In genomic region chr7:119900996-119901395, GRCh38 we compare ENCODE assay signal across 21 cellular contexts.
A peak's percentile ranks its signal among the peaks of the same experiment; 100 is the strongest.
DNase-seq lines count a peak whose midpoint lies in the region; TF ChIP-seq lines count a peak whose summit lies in the region.
"Had no signal": no experiment of that assay in that cellular context is flagged by ENCODE, and none has a peak within 500 bp of the region (broad histone marks: within the 10 kb centered on the region; RNA-seq: fewer than 3 reads in every experiment).

No MANE protein-coding gene starts in this region.

- no peaks in the 10 kb centered on the region for H3K36me3 Mint-ChIP-seq in MCF 10A (ENCODE audit: insufficient read depth, unreplicated experiment)
- H3K36me3 Mint-ChIP-seq: memory B cell had no signal

- CTCF ChIA-PET in MCF 10A (lab: Yijun Ruan, JAX), result no interaction called here

- POLR2A ChIA-PET in MCF 10A (lab: Yijun Ruan, JAX), result no interaction called here

- DNase-seq in MCF 10A (ENCODE audit: unreplicated experiment), result peak; percentile 16
- no peak for DNase-seq in breast epithelium (ENCODE audit: low spot score in 2 of 2)
- peak; percentile 48 for DNase-seq in ecto neural progenitor cell (ENCODE audit: low spot score)
- peak; percentile 73 for DNase-seq in islet precursor cell
- DNase-seq in thyroid gland, result peak; percentile 88 to 92
- DNase-seq in GM03348 (ENCODE audit: low spot score), result no peak
- DNase-seq in NCI-H2081 (lab: John Stamatoyannopoulos, UW), result no peak
- DNase-seq in effector CD4-positive, alpha-beta T cell, result no peak
- DNase-seq: activated CD8-positive, alpha-beta T cell treated with anti-CD3 and anti-CD28 coated beads for 36 hours; activated naive CD4-positive, alpha-beta T cell treated with anti-CD3 and anti-CD28 coated beads for 36 hours; activated T-cell treated with anti-CD3 and anti-CD28 coated beads, Interleukin-2, amount 50 U/mL, for 24 hours; colonic mucosa; heart left ventricle; NCI-H1436 treated with DMSO at 0.1 percent for 48 hours; SHP77; T-helper 2 cell; tibial artery; WERI-Rb-1 had no signal

- no peak overlapping the region for H3K4me3 ChIP-seq in breast epithelium
- H3K4me3 ChIP-seq in thyroid gland (replicated peaks in 1 of 3), result no peak overlapping the region
- H3K4me3 ChIP-seq: colonic mucosa, heart left ventricle, prostate gland, tibial artery had no signal

- TF ChIP-seq POLR2A in breast epithelium (IDR thresholded peaks at IDR 0.05), result no peak
- no peak for TF ChIP-seq POLR2A in thyroid gland (IDR thresholded peaks at IDR 0.05)

- intact Hi-C loops in MCF 10A (cut with micrococcal nuclease), result no loop called here
- intact Hi-C loops in breast epithelium (cut with DNase I; ENCODE audit: low total_unique reads), result no loop called here
- intact Hi-C loops in thyroid gland (cut with DNase I), result no loop called here

- no peaks in the 10 kb centered on the region for H3K9me3 Mint-ChIP-seq in MCF 10A (ENCODE audit: unreplicated experiment)

- no peak overlapping the region for H3K27ac ChIP-seq in breast epithelium
- H3K27ac ChIP-seq in thyroid gland, result no peak overlapping the region
- H3K27ac ChIP-seq: colonic mucosa, heart left ventricle, prostate gland, tibial artery, WERI-Rb-1 had no signal

- no peaks in the 10 kb centered on the region for H3K27me3 Mint-ChIP-seq in MCF 10A (ENCODE audit: insufficient read depth, unreplicated experiment)
- H3K27me3 Mint-ChIP-seq: activated CD8-positive, alpha-beta T cell treated with anti-CD3 and anti-CD28 coated beads for 36 hours; activated T-cell treated with anti-CD3 and anti-CD28 coated beads, Interleukin-2, amount 50 U/mL, for 24 hours; memory B cell; natural killer cell treated with Interleukin-12 subunit alpha and Interleukin-12 subunit beta and Interleukin-15 and Interleukin-18, amount 100 ng/mL, for 72 hours had no signal

- whole genome bisulfite sequencing in thyroid gland, 2 donors, result 39 to 51% methylated on average over 5 of the region's 5 CpGs

- no peaks in the 10 kb centered on the region for H3K9me3 ChIP-seq in breast epithelium
- no peaks in the 10 kb centered on the region for H3K9me3 ChIP-seq in thyroid gland
- H3K9me3 ChIP-seq: colonic mucosa, prostate gland, tibial artery had no signal

- H3K4me1 Mint-ChIP-seq in MCF 10A (ENCODE audit: insufficient read depth, unreplicated experiment), result no peaks in the 10 kb centered on the region
- H3K4me1 Mint-ChIP-seq: memory B cell had no signal

- H3K4me1 ChIP-seq in breast epithelium, result no peaks in the 10 kb centered on the region
- H3K4me1 ChIP-seq in thyroid gland, result no peaks in the 10 kb centered on the region
- H3K4me1 ChIP-seq: colonic mucosa, heart left ventricle, prostate gland, tibial artery had no signal

- H3K27me3 ChIP-seq in breast epithelium, result no peaks in the 10 kb centered on the region
- no peaks in the 10 kb centered on the region for H3K27me3 ChIP-seq in thyroid gland
- H3K27me3 ChIP-seq: colonic mucosa, heart left ventricle, tibial artery had no signal

- no TSS peak for BruUV-seq in MCF 10A (replicated peaks; lab: Mats Ljungman, UMichigan)

- TF ChIP-seq CTCF in MCF 10A (IDR thresholded peaks at IDR 0.05; ENCODE audit: unreplicated experiment) (no peak), breast epithelium (IDR thresholded peaks at IDR 0.05) (no peak), thyroid gland (IDR thresholded peaks at IDR 0.05) (no peak)

- H3K36me3 ChIP-seq in breast epithelium (no peaks in the 10 kb centered on the region), thyroid gland (no peaks in the 10 kb centered on the region)
- H3K36me3 ChIP-seq: colonic mucosa, heart left ventricle, prostate gland, tibial artery, WERI-Rb-1 had no signal

- H3K27ac Mint-ChIP-seq in MCF 10A (ENCODE audit: low read depth, unreplicated experiment), result no peak overlapping the region
- H3K27ac Mint-ChIP-seq: activated CD8-positive, alpha-beta T cell treated with anti-CD3 and anti-CD28 coated beads for 36 hours; activated naive CD4-positive, alpha-beta T cell treated with anti-CD3 and anti-CD28 coated beads for 36 hours; activated T-cell treated with anti-CD3 and anti-CD28 coated beads, Interleukin-2, amount 50 U/mL, for 24 hours; memory B cell; natural killer cell treated with Interleukin-12 subunit alpha and Interleukin-12 subunit beta and Interleukin-15 and Interleukin-18, amount 100 ng/mL, for 72 hours had no signal

- H3K4me3 Mint-ChIP-seq in MCF 10A (ENCODE audit: unreplicated experiment), result no peak overlapping the region
- H3K4me3 Mint-ChIP-seq: activated CD8-positive, alpha-beta T cell treated with anti-CD3 and anti-CD28 coated beads for 36 hours; activated naive CD4-positive, alpha-beta T cell treated with anti-CD3 and anti-CD28 coated beads for 36 hours; activated T-cell treated with anti-CD3 and anti-CD28 coated beads, Interleukin-2, amount 50 U/mL, for 24 hours; memory B cell; natural killer cell treated with Interleukin-12 subunit alpha and Interleukin-12 subunit beta and Interleukin-15 and Interleukin-18, amount 100 ng/mL, for 72 hours had no signal

Comparison
In these comparisons a context has a peak if more than half of its experiments do, and no peak if none do; other contexts are left out.
1. DNase-seq: peak in MCF 10A (single experiment), ecto neural progenitor cell (single experiment), islet precursor cell (single experiment) and thyroid gland (2 of 2); none in breast epithelium (0 of 2), GM03348 (single experiment), NCI-H2081 (0 of 2) and effector CD4-positive, alpha-beta T cell (single experiment).